8 cellular contexts compared by ENCODE assay signal in the genomic region with DNA sequence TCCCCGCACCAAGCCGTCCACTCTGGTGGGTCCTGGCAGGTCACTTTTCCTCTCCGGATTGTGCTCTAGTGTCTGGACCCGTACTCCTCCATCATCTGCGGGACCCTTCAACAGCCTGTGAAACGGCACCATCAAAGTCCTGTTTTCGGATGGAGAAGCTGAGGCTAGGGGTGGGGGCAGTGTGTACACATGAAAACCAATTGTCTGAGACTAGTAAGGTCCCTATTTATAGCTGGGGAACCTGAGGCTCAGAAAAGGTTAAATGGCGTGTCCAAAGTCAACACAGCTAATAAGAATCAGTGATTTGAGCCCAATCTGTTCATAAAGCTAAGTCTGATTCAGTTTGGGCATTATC. TPM values are rescaled to one million over a fixed set of nuclear protein-coding genes. Genes with fewer than 3 reads are reported as not detected.
DNase-seq lines count a peak whose midpoint lies in the region; FAIRE-seq and TF ChIP-seq lines count a peak whose summit lies in the region.

No MANE protein-coding gene starts in this region.

- no peaks in the 10 kb centered on the region for H3K9me3 Mint-ChIP-seq in IgD-negative memory B cell
- H3K9me3 Mint-ChIP-seq in endodermal cell, result no peaks in the 10 kb centered on the region

- H3K27ac ChIP-seq in endodermal cell (ENCODE audit: low read depth, low read length), result no peak overlapping the region

- no peak overlapping the region for H3K9ac ChIP-seq in endodermal cell (ENCODE audit: extremely low read depth, low read length, poor library complexity, severe bottlenecking)

- H3K27ac Mint-ChIP-seq in IgD-negative memory B cell (peak overlapping the region; percentile 8 to 88 (median 23)), endodermal cell (no peak overlapping the region)

- H3K27me3 ChIP-seq in BJ (ENCODE audit: control insufficient read depth, insufficient read depth, low read length) (no peaks in the 10 kb centered on the region), endodermal cell (ENCODE audit: control insufficient read depth, insufficient read depth, low read length, poor library complexity, severe bottlenecking) (peaks cover 30% of the 10 kb centered on the region), neuron (ENCODE audit: insufficient read depth, low read length) (peaks cover 60% of the 10 kb centered on the region)

- peak overlapping the region; percentile 66 to 85 (median 79) for H3K4me3 Mint-ChIP-seq in IgD-negative memory B cell
- peak overlapping the region; percentile 52 for H3K4me3 Mint-ChIP-seq in endodermal cell

- CTCF ChIA-PET in BJ (lab: Yijun Ruan, JAX), result interaction anchor here (0.8 to 2.1 kb wide), 2 partner anchors 9 to 72 kb away, joined by 3 to 5 read pairs; no protein-coding TSS in a partner anchor

- H3K4me3 ChIP-seq in BJ (ENCODE audit: low read depth, low read length) (peak overlapping the region; percentile 48; the same call in 1 of the 2 replicates), endodermal cell (ENCODE audit: low read length) (peak overlapping the region; percentile 53), neuron (ENCODE audit: low read length) (peak overlapping the region; percentile 35)

- no peak for FAIRE-seq in GM12892 (lab: Jason Lieb, UNC)

- no peaks in the 10 kb centered on the region for H3K36me3 ChIP-seq in BJ (ENCODE audit: control insufficient read depth, insufficient read depth, low read length)
- H3K36me3 ChIP-seq in endodermal cell (ENCODE audit: control insufficient read depth, insufficient read depth, low read length), result no peaks in the 10 kb centered on the region
- no peaks in the 10 kb centered on the region for H3K36me3 ChIP-seq in neuron (ENCODE audit: insufficient read depth, low read length)

- H2AFZ ChIP-seq in neuron (ENCODE audit: low read depth, low read length), result peak overlapping the region; percentile 58

- no peak for DNase-seq in BJ (ENCODE audit: low read depth)
- DNase-seq in endodermal cell, result no peak
- no peak for DNase-seq in activated effector memory CD4-positive, alpha-beta T cell treated with anti-CD3 and anti-CD28 coated beads, Interleukin-2, amount 50 U/mL, for 16 hours
- DNase-seq in GM12892 (ENCODE audit: insufficient read length), result no peak
- no peak for DNase-seq in DMS114 treated with DMSO at 0.1 percent for 48 hours (lab: John Stamatoyannopoulos, UW; ENCODE audit: unreplicated experiment)
- DNase-seq in iPS-NIHi11 (ENCODE audit: low spot score), result no peak

- H3K36me3 Mint-ChIP-seq in IgD-negative memory B cell (no peaks in the 10 kb centered on the region), endodermal cell (ENCODE audit: low read depth) (no peaks in the 10 kb centered on the region)

- no peak for TF ChIP-seq POLR2A in GM12892 (IDR thresholded peaks at IDR 0.05; ENCODE audit: low read depth, low read length)

- H3K27me3 Mint-ChIP-seq in IgD-negative memory B cell (peaks cover 51% of the 10 kb centered on the region), endodermal cell (ENCODE audit: insufficient read depth) (peaks cover 48% of the 10 kb centered on the region)

- H3K9me3 ChIP-seq in endodermal cell (ENCODE audit: control insufficient read depth, low read length), result no peaks in the 10 kb centered on the region
- H3K9me3 ChIP-seq in neuron (ENCODE audit: low read length), result no peaks in the 10 kb centered on the region

- POLR2A ChIA-PET in BJ (lab: Charles Lee), result no interaction called here

- H3K4me1 ChIP-seq in endodermal cell (ENCODE audit: control insufficient read depth, insufficient read depth, low read length), result no peaks in the 10 kb centered on the region
- peaks cover 9% of the 10 kb centered on the region for H3K4me1 ChIP-seq in neuron (ENCODE audit: insufficient read depth, low read length)

- TF ChIP-seq CTCF in BJ (IDR thresholded peaks at IDR 0.05; ENCODE audit: insufficient read depth, low read depth, low read length) (no peak), endodermal cell (conservative IDR thresholded peaks at IDR 0.05) (no peak)

- 43 to 46% methylated on average over 8 of the region's 8 CpGs for WGBS in endodermal cell (ENCODE audit: insufficient coverage in 1 of 2, insufficient read length in 1 of 2), 2 experiments

- H3K4me1 Mint-ChIP-seq in IgD-negative memory B cell (peaks cover 40 to 59% (median 43%) of the 10 kb centered on the region in 3 donors), endodermal cell (peaks cover 2% of the 10 kb centered on the region)

RNA-seq across cellular contexts. Expression of a gene that starts 0.7 kb away (rescaled TPM):
- 0.70 and 1.9 TPM in 2 replicates for polyA plus RNA-seq in BJ (2011; rRNA removed)
- polyA minus RNA-seq in BJ (2011; rRNA and poly(A)+ RNA removed), result 0.72 and 1.7 TPM in 2 replicates
- polyA plus RNA-seq in IgD-negative memory B cell, result not detected
- 1 to 10 TPM; 1.3 to 1.6 TPM for total RNA-seq in endodermal cell
- 2.0 TPM for polyA plus RNA-seq in endodermal cell (2013, experiment 1 of 2)
- 2.2 TPM for polyA plus RNA-seq in endodermal cell (2013, experiment 2 of 2)
- 5.1 TPM for polyA plus RNA-seq in GM12892 (2012; ENCODE audit: missing spikeins)
